Comparison of ENCODE assay signal across 1 cellular context in genomic region chr10:6088721-6089333, GRCh38.
TF ChIP-seq lines count a peak whose summit lies in the region.

RBM17 (plus strand) TSS chr10:6089034; CDS start chr10:6097066, 8,032 bp downstream.

TF ChIP-seq in HEK293, 187 proteins besides CTCF, POLR2A, EP300 and RAD21 (continued from another document and continues in another):
- TF ChIP-seq ZNF704 (tag by site-specific recombination; IDR thresholded peaks at IDR 0.05) = no peak
- peak; percentile 79 for TF ChIP-seq ZNF37A (tag by site-specific recombination; IDR thresholded peaks at IDR 0.05)
- TF ChIP-seq, protein P1, sequence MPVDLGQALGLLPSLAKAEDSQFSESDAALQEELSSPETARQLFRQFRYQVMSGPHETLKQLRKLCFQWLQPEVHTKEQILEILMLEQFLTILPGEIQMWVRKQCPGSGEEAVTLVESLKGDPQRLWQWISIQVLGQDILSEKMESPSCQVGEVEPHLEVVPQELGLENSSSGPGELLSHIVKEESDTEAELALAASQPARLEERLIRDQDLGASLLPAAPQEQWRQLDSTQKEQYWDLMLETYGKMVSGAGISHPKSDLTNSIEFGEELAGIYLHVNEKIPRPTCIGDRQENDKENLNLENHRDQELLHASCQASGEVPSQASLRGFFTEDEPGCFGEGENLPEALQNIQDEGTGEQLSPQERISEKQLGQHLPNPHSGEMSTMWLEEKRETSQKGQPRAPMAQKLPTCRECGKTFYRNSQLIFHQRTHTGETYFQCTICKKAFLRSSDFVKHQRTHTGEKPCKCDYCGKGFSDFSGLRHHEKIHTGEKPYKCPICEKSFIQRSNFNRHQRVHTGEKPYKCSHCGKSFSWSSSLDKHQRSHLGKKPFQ (tag by site-specific recombination; IDR thresholded peaks at IDR 0.05) = 0 out of 2 replicates have a peak, but pooled peaks have one; percentile 27
- TF ChIP-seq YY2 (tag by site-specific recombination; IDR thresholded peaks at IDR 0.05) = no peak
- no peak for TF ChIP-seq ZNF433 (tag by site-specific recombination; IDR thresholded peaks at IDR 0.05; ENCODE audit: low read depth)
- TF ChIP-seq, protein P2, sequence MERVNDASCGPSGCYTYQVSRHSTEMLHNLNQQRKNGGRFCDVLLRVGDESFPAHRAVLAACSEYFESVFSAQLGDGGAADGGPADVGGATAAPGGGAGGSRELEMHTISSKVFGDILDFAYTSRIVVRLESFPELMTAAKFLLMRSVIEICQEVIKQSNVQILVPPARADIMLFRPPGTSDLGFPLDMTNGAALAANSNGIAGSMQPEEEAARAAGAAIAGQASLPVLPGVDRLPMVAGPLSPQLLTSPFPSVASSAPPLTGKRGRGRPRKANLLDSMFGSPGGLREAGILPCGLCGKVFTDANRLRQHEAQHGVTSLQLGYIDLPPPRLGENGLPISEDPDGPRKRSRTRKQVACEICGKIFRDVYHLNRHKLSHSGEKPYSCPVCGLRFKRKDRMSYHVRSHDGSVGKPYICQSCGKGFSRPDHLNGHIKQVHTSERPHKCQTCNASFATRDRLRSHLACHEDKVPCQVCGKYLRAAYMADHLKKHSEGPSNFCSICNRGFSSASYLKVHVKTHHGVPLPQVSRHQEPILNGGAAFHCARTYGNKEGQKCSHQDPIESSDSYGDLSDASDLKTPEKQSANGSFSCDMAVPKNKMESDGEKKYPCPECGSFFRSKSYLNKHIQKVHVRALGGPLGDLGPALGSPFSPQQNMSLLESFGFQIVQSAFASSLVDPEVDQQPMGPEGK (tag by site-specific recombination; IDR thresholded peaks at IDR 0.05) = peak; percentile 41
- TF ChIP-seq, protein P3, sequence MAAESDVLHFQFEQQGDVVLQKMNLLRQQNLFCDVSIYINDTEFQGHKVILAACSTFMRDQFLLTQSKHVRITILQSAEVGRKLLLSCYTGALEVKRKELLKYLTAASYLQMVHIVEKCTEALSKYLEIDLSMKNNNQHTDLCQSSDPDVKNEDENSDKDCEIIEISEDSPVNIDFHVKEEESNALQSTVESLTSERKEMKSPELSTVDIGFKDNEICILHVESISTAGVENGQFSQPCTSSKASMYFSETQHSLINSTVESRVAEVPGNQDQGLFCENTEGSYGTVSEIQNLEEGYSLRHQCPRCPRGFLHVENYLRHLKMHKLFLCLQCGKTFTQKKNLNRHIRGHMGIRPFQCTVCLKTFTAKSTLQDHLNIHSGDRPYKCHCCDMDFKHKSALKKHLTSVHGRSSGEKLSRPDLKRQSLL (tag by site-specific recombination; IDR thresholded peaks at IDR 0.05) = peak; percentile 29; the same call in 1 of the 2 replicates
- TF ChIP-seq BCL11A (tag by site-specific recombination; IDR thresholded peaks at IDR 0.05; ENCODE audit: low read depth) = no peak
- TF ChIP-seq ZNF660 (tag by site-specific recombination; IDR thresholded peaks at IDR 0.05) = peak; percentile 99
- TF ChIP-seq ZNF555 (tag by site-specific recombination; conservative IDR thresholded peaks at IDR 0.05) = no peak
- TF ChIP-seq ZNF2 (tag by site-specific recombination; IDR thresholded peaks at IDR 0.05) = 0 out of 2 replicates have a peak, but pooled peaks have one; percentile 52
- TF ChIP-seq ZFP3 (tag by site-specific recombination; IDR thresholded peaks at IDR 0.05; ENCODE audit: low read depth) = no peak
- TF ChIP-seq ZNF335 (tag by site-specific recombination; conservative IDR thresholded peaks at IDR 0.05) = no peak
- TF ChIP-seq, protein P4, sequence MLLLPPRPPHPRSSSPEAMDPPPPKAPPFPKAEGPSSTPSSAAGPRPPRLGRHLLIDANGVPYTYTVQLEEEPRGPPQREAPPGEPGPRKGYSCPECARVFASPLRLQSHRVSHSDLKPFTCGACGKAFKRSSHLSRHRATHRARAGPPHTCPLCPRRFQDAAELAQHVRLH (tag by site-specific recombination; IDR thresholded peaks at IDR 0.05) = peak; percentile 50; the same call in 1 of the 2 replicates
- peak; percentile 72 for TF ChIP-seq ZNF654 (tag by site-specific recombination; IDR thresholded peaks at IDR 0.05; ENCODE audit: low read depth)
- TF ChIP-seq ZNF266 (tag by site-specific recombination; IDR thresholded peaks at IDR 0.05; ENCODE audit: low read depth) = no peak
- peak; percentile 73; the same call in 1 of the 2 replicates for TF ChIP-seq ZNF639 (tag by site-specific recombination; IDR thresholded peaks at IDR 0.05)
- TF ChIP-seq ZSCAN30 (tag by site-specific recombination; IDR thresholded peaks at IDR 0.05) = peak; percentile 64
- TF ChIP-seq IKZF3 (tag by site-specific recombination; IDR thresholded peaks at IDR 0.05) = no peak
- peak; percentile 36 for TF ChIP-seq KLF8 (tag by site-specific recombination; IDR thresholded peaks at IDR 0.05)
- no peak for TF ChIP-seq ZNF121 (tag by site-specific recombination; IDR thresholded peaks at IDR 0.05)
- TF ChIP-seq PBX3 (CRISPR knock-in tag; IDR thresholded peaks at IDR 0.05) = peak; percentile 86; the same call in 1 of the 2 replicates
- TF ChIP-seq, protein P5, sequence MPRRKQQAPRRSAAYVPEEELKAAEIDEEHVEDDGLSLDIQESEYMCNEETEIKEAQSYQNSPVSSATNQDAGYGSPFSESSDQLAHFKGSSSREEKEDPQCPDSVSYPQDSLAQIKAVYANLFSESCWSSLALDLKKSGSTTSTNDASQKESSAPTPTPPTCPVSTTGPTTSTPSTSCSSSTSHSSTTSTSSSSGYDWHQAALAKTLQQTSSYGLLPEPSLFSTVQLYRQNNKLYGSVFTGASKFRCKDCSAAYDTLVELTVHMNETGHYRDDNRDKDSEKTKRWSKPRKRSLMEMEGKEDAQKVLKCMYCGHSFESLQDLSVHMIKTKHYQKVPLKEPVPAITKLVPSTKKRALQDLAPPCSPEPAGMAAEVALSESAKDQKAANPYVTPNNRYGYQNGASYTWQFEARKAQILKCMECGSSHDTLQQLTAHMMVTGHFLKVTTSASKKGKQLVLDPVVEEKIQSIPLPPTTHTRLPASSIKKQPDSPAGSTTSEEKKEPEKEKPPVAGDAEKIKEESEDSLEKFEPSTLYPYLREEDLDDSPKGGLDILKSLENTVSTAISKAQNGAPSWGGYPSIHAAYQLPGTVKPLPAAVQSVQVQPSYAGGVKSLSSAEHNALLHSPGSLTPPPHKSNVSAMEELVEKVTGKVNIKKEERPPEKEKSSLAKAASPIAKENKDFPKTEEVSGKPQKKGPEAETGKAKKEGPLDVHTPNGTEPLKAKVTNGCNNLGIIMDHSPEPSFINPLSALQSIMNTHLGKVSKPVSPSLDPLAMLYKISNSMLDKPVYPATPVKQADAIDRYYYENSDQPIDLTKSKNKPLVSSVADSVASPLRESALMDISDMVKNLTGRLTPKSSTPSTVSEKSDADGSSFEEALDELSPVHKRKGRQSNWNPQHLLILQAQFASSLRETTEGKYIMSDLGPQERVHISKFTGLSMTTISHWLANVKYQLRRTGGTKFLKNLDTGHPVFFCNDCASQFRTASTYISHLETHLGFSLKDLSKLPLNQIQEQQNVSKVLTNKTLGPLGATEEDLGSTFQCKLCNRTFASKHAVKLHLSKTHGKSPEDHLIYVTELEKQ (tag by site-specific recombination; IDR thresholded peaks at IDR 0.05; ENCODE audit: borderline replicate concordance) = no peak
- no peak for TF ChIP-seq ZNF354C (tag by site-specific recombination; IDR thresholded peaks at IDR 0.05; ENCODE audit: borderline replicate concordance, low read depth)
- TF ChIP-seq, protein P6, sequence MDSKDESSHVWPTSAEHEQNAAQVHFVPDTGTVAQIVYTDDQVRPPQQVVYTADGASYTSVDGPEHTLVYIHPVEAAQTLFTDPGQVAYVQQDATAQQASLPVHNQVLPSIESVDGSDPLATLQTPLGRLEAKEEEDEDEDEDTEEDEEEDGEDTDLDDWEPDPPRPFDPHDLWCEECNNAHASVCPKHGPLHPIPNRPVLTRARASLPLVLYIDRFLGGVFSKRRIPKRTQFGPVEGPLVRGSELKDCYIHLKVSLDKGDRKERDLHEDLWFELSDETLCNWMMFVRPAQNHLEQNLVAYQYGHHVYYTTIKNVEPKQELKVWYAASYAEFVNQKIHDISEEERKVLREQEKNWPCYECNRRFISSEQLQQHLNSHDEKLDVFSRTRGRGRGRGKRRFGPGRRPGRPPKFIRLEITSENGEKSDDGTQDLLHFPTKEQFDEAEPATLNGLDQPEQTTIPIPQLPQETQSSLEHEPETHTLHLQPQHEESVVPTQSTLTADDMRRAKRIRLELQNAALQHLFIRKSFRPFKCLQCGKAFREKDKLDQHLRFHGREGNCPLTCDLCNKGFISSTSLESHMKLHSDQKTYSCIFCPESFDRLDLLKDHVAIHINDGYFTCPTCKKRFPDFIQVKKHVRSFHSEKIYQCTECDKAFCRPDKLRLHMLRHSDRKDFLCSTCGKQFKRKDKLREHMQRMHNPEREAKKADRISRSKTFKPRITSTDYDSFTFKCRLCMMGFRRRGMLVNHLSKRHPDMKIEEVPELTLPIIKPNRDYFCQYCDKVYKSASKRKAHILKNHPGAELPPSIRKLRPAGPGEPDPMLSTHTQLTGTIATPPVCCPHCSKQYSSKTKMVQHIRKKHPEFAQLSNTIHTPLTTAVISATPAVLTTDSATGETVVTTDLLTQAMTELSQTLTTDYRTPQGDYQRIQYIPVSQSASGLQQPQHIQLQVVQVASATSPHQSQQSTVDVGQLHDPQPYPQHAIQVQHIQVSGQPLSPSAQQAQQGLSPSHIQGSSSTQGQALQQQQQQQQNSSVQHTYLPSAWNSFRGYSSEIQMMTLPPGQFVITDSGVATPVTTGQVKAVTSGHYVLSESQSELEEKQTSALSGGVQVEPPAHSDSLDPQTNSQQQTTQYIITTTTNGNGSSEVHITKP (tag by site-specific recombination; IDR thresholded peaks at IDR 0.05) = no peak
- TF ChIP-seq INSM2 (tag by site-specific recombination; IDR thresholded peaks at IDR 0.05) = peak; percentile 72; the same call in 1 of the 2 replicates
- TF ChIP-seq ZNF76 (tag by site-specific recombination; IDR thresholded peaks at IDR 0.05; ENCODE audit: borderline replicate concordance, low read depth) = peak; percentile 40; the same call in 1 of the 2 replicates
- TF ChIP-seq KLF1 (tag by site-specific recombination; IDR thresholded peaks at IDR 0.05) = no peak
- TF ChIP-seq HOXD13 (CRISPR knock-in tag; IDR thresholded peaks at IDR 0.05; ENCODE audit: borderline replicate concordance) = no peak
- no peak for TF ChIP-seq ZNF146 (tag by site-specific recombination; IDR thresholded peaks at IDR 0.05)
- TF ChIP-seq, protein P7, sequence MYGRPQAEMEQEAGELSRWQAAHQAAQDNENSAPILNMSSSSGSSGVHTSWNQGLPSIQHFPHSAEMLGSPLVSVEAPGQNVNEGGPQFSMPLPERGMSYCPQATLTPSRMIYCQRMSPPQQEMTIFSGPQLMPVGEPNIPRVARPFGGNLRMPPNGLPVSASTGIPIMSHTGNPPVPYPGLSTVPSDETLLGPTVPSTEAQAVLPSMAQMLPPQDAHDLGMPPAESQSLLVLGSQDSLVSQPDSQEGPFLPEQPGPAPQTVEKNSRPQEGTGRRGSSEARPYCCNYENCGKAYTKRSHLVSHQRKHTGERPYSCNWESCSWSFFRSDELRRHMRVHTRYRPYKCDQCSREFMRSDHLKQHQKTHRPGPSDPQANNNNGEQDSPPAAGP (tag by site-specific recombination; IDR thresholded peaks at IDR 0.05) = peak; percentile 63; the same call in 1 of the 2 replicates
- TF ChIP-seq ZNF221 (tag by site-specific recombination; IDR thresholded peaks at IDR 0.05; ENCODE audit: borderline replicate concordance) = peak; percentile 86; the same call in 1 of the 2 replicates
- TF ChIP-seq ZNF629 (tag by site-specific recombination; IDR thresholded peaks at IDR 0.05) = peak; percentile 60
- 0 out of 2 replicates have a peak, but pooled peaks have one; percentile 44 for TF ChIP-seq ZNF324 (tag by site-specific recombination; IDR thresholded peaks at IDR 0.05)
- peak; percentile 90 for TF ChIP-seq ZNF561 (tag by site-specific recombination; IDR thresholded peaks at IDR 0.05; ENCODE audit: borderline replicate concordance)
- TF ChIP-seq ZNF670 (tag by site-specific recombination; IDR thresholded peaks at IDR 0.05; ENCODE audit: low read depth) = no peak
- no peak for TF ChIP-seq ZNF658 (tag by site-specific recombination; IDR thresholded peaks at IDR 0.05)
- TF ChIP-seq ZBTB17 (tag by site-specific recombination; IDR thresholded peaks at IDR 0.05) = peak; percentile 40; the same call in 1 of the 2 replicates
- TF ChIP-seq ZNF394 (tag by site-specific recombination; IDR thresholded peaks at IDR 0.05; ENCODE audit: borderline replicate concordance) = peak; percentile 47; the same call in 1 of the 2 replicates
- peak; percentile 62 for TF ChIP-seq SP7 (tag by site-specific recombination; IDR thresholded peaks at IDR 0.05)
- TF ChIP-seq ZNF133 (tag by site-specific recombination; IDR thresholded peaks at IDR 0.05) = no peak
- TF ChIP-seq ZEB2 (tag by site-specific recombination; IDR thresholded peaks at IDR 0.05) = peak; percentile 55; the same call in 1 of the 2 replicates
